ENCODE assay signal across 1 cellular context in genomic region chr11:120816711-120817110, GRCh38.
TF ChIP-seq lines count a peak whose summit lies in the region.

No MANE protein-coding gene starts in this region.

TF ChIP-seq in HepG2, 621 proteins besides CTCF, POLR2A, EP300 and RAD21 (continued from another document):
- TF ChIP-seq ZNF503 (CRISPR knock-in tag; IDR thresholded peaks at IDR 0.05) (no peak), KDM3A (CRISPR knock-in tag; IDR thresholded peaks at IDR 0.05; ENCODE audit: low read depth) (no peak), ZNF17 (CRISPR knock-in tag; IDR thresholded peaks at IDR 0.05) (no peak), NFIB (CRISPR knock-in tag; IDR thresholded peaks at IDR 0.05; ENCODE audit: borderline replicate concordance) (no peak), YEATS4 (CRISPR knock-in tag; IDR thresholded peaks at IDR 0.05; ENCODE audit: borderline replicate concordance) (no peak), SALL2 (CRISPR knock-in tag; IDR thresholded peaks at IDR 0.05) (no peak), BHLHE40 (IDR thresholded peaks at IDR 0.05; ENCODE audit: low read length) (no peak), THAP11 (CRISPR knock-in tag; IDR thresholded peaks at IDR 0.05) (no peak), GPN1 (CRISPR knock-in tag; IDR thresholded peaks at IDR 0.05; ENCODE audit: borderline replicate concordance) (no peak), TEAD3 (CRISPR knock-in tag; optimal IDR thresholded peaks at IDR 0.05; ENCODE audit: borderline replicate concordance) (no peak), KAT2B (IDR thresholded peaks at IDR 0.05; ENCODE audit: borderline replicate concordance, low read depth, low read length) (no peak), ZNF773 (CRISPR knock-in tag; IDR thresholded peaks at IDR 0.05; ENCODE audit: borderline replicate concordance) (no peak)
TF ChIP-seq in HepG2: peak in this region for 0.
